In genomic region chr7:73515184-73515583, GRCh38 we compare ENCODE assay signal across 14 cellular contexts. TPM values are rescaled to one million over a fixed set of nuclear protein-coding genes. Genes with fewer than 3 reads are reported as not detected.
DNase-seq lines count a peak whose midpoint lies in the region; ATAC-seq and TF ChIP-seq lines count a peak whose summit lies in the region.
"Had no signal": no experiment of that assay in that cellular context is flagged by ENCODE, and none has a peak within 500 bp of the region (broad histone marks: within the 10 kb centered on the region; RNA-seq: fewer than 3 reads in every experiment).

No MANE protein-coding gene starts in this region.

- H3K27me3 Mint-ChIP-seq in activated CD8-positive, alpha-beta T cell treated with anti-CD3 and anti-CD28 coated beads for 36 hours = no peaks in the 10 kb centered on the region
- H3K27me3 Mint-ChIP-seq in activated CD8-positive, alpha-beta T cell treated with anti-CD3 and anti-CD28 coated beads, Interleukin-2, amount 10 ng/mL, durations not matched to agents 7 days and 5 days (ENCODE audit: low read depth) = no peaks in the 10 kb centered on the region

- no peak overlapping the region for H2BK15ac ChIP-seq in mesendoderm (replicated peaks; ENCODE audit: low read depth)

- no peak overlapping the region for H4K5ac ChIP-seq in mesendoderm (ENCODE audit: low read length)

- H3K9me3 ChIP-seq in RWPE2 (ENCODE audit: severe bottlenecking) = no peaks in the 10 kb centered on the region

- H2BK120ac ChIP-seq in mesendoderm (ENCODE audit: low read depth, low read length) = no peak overlapping the region

- H3K23ac ChIP-seq in mesendoderm (ENCODE audit: low read length) = no peak overlapping the region

- peaks cover 12% of the 10 kb centered on the region for H3K4me1 ChIP-seq in RWPE2 (ENCODE audit: insufficient read depth, poor library complexity, severe bottlenecking)
- H3K4me1 ChIP-seq in mesendoderm (ENCODE audit: control insufficient read depth, low read depth, low read length) = peaks cover 2% of the 10 kb centered on the region

- H3K27ac Mint-ChIP-seq in activated CD8-positive, alpha-beta T cell treated with anti-CD3 and anti-CD28 coated beads for 36 hours = peak overlapping the region; percentile 49
- no peak overlapping the region for H3K27ac Mint-ChIP-seq in activated CD8-positive, alpha-beta T cell treated with anti-CD3 and anti-CD28 coated beads, Interleukin-2, amount 10 ng/mL, durations not matched to agents 7 days and 5 days

- peak; percentile 71 for ATAC-seq in activated CD8-positive, alpha-beta T cell treated with anti-CD3 and anti-CD28 coated beads for 36 hours
- no peak for ATAC-seq in activated CD8-positive, alpha-beta T cell treated with anti-CD3 and anti-CD28 coated beads, Interleukin-2, amount 10 ng/mL, durations not matched to agents 7 days and 5 days
- ATAC-seq in RWPE2 (ENCODE audit: low read depth) (no peak), GM18909 (IDR thresholded peaks at IDR 0.05; ENCODE audit: poor library complexity, unreplicated experiment) (no peak)

- peak; percentile 21 for DNase-seq in activated CD8-positive, alpha-beta T cell treated with anti-CD3 and anti-CD28 coated beads for 36 hours
- no peak for DNase-seq in activated CD8-positive, alpha-beta T cell treated with anti-CD3 and anti-CD28 coated beads, Interleukin-2, amount 10 ng/mL, durations not matched to agents 7 days and 5 days
- DNase-seq in Caki2 (ENCODE audit: low read depth) = peak; percentile 22
- DNase-seq in RWPE2 (ENCODE audit: low spot score) = peak; percentile 4
- peak; percentile 56 for DNase-seq in mesendoderm
- DNase-seq in NCI-H748 treated with DMSO at 0.1 percent for 48 hours (lab: John Stamatoyannopoulos, UW) = no peak
- no peak for DNase-seq in NCI-H1436 (lab: John Stamatoyannopoulos, UW)
- DNase-seq: NCI-H1694 treated with DMSO at 0.1 percent for 48 hours; NCI-H226; RPMI8226; stimulated activated CD4-positive, alpha-beta T cell treated with anti-CD3 and anti-CD28 coated beads, Interleukin-2, amount 100 ng/mL, for 48 hours; SW 1271 had no signal

- H3K27me3 ChIP-seq in RWPE2 (ENCODE audit: insufficient read depth, poor library complexity, severe bottlenecking) (no peaks in the 10 kb centered on the region), mesendoderm (ENCODE audit: insufficient read depth, low read length, poor library complexity) (no peaks in the 10 kb centered on the region)

- no peak overlapping the region for H3K18ac ChIP-seq in mesendoderm (ENCODE audit: low read length)

- intact Hi-C loops in activated CD8-positive, alpha-beta T cell treated with anti-CD3 and anti-CD28 coated beads for 36 hours (cut with micrococcal nuclease) = no loop called here

- H3K4me2 ChIP-seq in mesendoderm (ENCODE audit: low read length) = no peak overlapping the region

- H3K79me1 ChIP-seq in mesendoderm (ENCODE audit: low read length) = peaks cover 6% of the 10 kb centered on the region

- H3K56ac ChIP-seq in mesendoderm (ENCODE audit: low read length) = no peak overlapping the region

- H3K27ac ChIP-seq in RWPE2 (ENCODE audit: poor library complexity, severe bottlenecking) = no peak overlapping the region
- H3K27ac ChIP-seq in mesendoderm (ENCODE audit: low read depth, low read length) = no peak overlapping the region

- H3K4me1 Mint-ChIP-seq in activated CD8-positive, alpha-beta T cell treated with anti-CD3 and anti-CD28 coated beads for 36 hours (ENCODE audit: low read depth) = peaks cover 50% of the 10 kb centered on the region
- H3K4me1 Mint-ChIP-seq in activated CD8-positive, alpha-beta T cell treated with anti-CD3 and anti-CD28 coated beads, Interleukin-2, amount 10 ng/mL, durations not matched to agents 7 days and 5 days (ENCODE audit: low read depth) = peaks cover 42% of the 10 kb centered on the region

- in situ Hi-C loops in Caki2 (cut with HindIII; ENCODE audit: low pct_unique_long_range_greater_than_20kb, low sequenced_read_pairs) = no loop called here

- H3K36me3 Mint-ChIP-seq in activated CD8-positive, alpha-beta T cell treated with anti-CD3 and anti-CD28 coated beads for 36 hours (ENCODE audit: low read depth) = peaks cover 66% of the 10 kb centered on the region
- H3K36me3 Mint-ChIP-seq in activated CD8-positive, alpha-beta T cell treated with anti-CD3 and anti-CD28 coated beads, Interleukin-2, amount 10 ng/mL, durations not matched to agents 7 days and 5 days (ENCODE audit: low read depth) = peaks cover 72% of the 10 kb centered on the region

- H3K36me3 ChIP-seq in RWPE2 (ENCODE audit: low read depth) (peaks cover 90% of the 10 kb centered on the region), mesendoderm (ENCODE audit: control insufficient read depth, insufficient read depth, low read length) (peaks cover 8% of the 10 kb centered on the region)

- H2BK5ac ChIP-seq in mesendoderm (ENCODE audit: low read length) = no peak overlapping the region

- no peak for TF ChIP-seq CTCF in activated CD8-positive, alpha-beta T cell treated with anti-CD3 and anti-CD28 coated beads for 36 hours (IDR thresholded peaks at IDR 0.05)
- TF ChIP-seq CTCF in RWPE2 (IDR thresholded peaks at IDR 0.05; ENCODE audit: poor library complexity, severe bottlenecking) = no peak

- H3K4me3 Mint-ChIP-seq in activated CD8-positive, alpha-beta T cell treated with anti-CD3 and anti-CD28 coated beads for 36 hours = no peak overlapping the region
- H3K4me3 Mint-ChIP-seq in activated CD8-positive, alpha-beta T cell treated with anti-CD3 and anti-CD28 coated beads, Interleukin-2, amount 10 ng/mL, durations not matched to agents 7 days and 5 days = no peak overlapping the region
- H3K4me3 Mint-ChIP-seq: nephron had no signal

- no peak overlapping the region for H3K9ac ChIP-seq in mesendoderm (ENCODE audit: low read length)

- POLR2A ChIA-PET in activated CD8-positive, alpha-beta T cell treated with anti-CD3 and anti-CD28 coated beads for 36 hours (lab: Charles Lee) = interaction anchor here (0.7 to 1.5 kb wide), 4 partner anchors 10 to 67 kb away, joined by 3 to 6 read pairs (median 4); no protein-coding TSS in a partner anchor
- POLR2A ChIA-PET in activated CD8-positive, alpha-beta T cell treated with anti-CD3 and anti-CD28 coated beads, Interleukin-2, amount 10 ng/mL, durations not matched to agents 7 days and 5 days (lab: Charles Lee) = interaction anchor here (1.1 kb wide), 1 partner anchor 173 kb away, joined by 3 read pairs; no protein-coding TSS in a partner anchor

- H2AK5ac ChIP-seq in mesendoderm (ENCODE audit: low read length) = no peak overlapping the region

- H3K9me3 Mint-ChIP-seq in activated CD8-positive, alpha-beta T cell treated with anti-CD3 and anti-CD28 coated beads for 36 hours = no peaks in the 10 kb centered on the region
- no peaks in the 10 kb centered on the region for H3K9me3 Mint-ChIP-seq in activated CD8-positive, alpha-beta T cell treated with anti-CD3 and anti-CD28 coated beads, Interleukin-2, amount 10 ng/mL, durations not matched to agents 7 days and 5 days (ENCODE audit: insufficient read depth)
- H3K9me3 Mint-ChIP-seq: nephron had no signal

- no peak overlapping the region for H3K4ac ChIP-seq in mesendoderm (ENCODE audit: low read depth, low read length)

- no peak overlapping the region for H3K4me3 ChIP-seq in RWPE2 (ENCODE audit: severe bottlenecking)
- no peak overlapping the region for H3K4me3 ChIP-seq in mesendoderm (ENCODE audit: low read length)

- WGBS in mesendoderm (ENCODE audit: extremely low coverage, insufficient coverage, low lambda C conversion rate) = no CpG with 5 or more reads among the region's 3 CpGs

- H4K8ac ChIP-seq in mesendoderm (ENCODE audit: low read depth, low read length) = no peak overlapping the region

- peaks cover 88% of the 10 kb centered on the region for H3K79me2 ChIP-seq in mesendoderm (ENCODE audit: control insufficient read depth, insufficient read depth, low read length)

- CTCF ChIA-PET in activated CD8-positive, alpha-beta T cell treated with anti-CD3 and anti-CD28 coated beads for 36 hours (lab: Charles Lee) = no interaction called here
- CTCF ChIA-PET in activated CD8-positive, alpha-beta T cell treated with anti-CD3 and anti-CD28 coated beads, Interleukin-2, amount 10 ng/mL, durations not matched to agents 7 days and 5 days (lab: Charles Lee) = interaction anchor here (0.6 to 0.9 kb wide), 2 partner anchors 91 to 126 kb away, joined by 3 to 4 read pairs; no protein-coding TSS in a partner anchor

RNA-seq across cellular contexts. Expression of gene BAZ1B, which starts 6.9 kb away (rescaled TPM):
- total RNA-seq in activated CD8-positive, alpha-beta T cell treated with anti-CD3 and anti-CD28 coated beads for 36 hours = 10 to 100 TPM; 82.4 to 82.6 TPM
- total RNA-seq in activated CD8-positive, alpha-beta T cell treated with anti-CD3 and anti-CD28 coated beads, Interleukin-2, amount 10 ng/mL, durations not matched to agents 7 days and 5 days = 100 to 1,000 TPM; 111 to 112 TPM
- 50.9 and 54.6 TPM in 2 replicates for total RNA-seq in Caki2 (2014; rRNA removed; shearing (Covaris generic); ENCODE audit: low replicate concordance)
- polyA plus RNA-seq in mesendoderm (2013, experiment 1 of 2) = 45.3 TPM
- polyA plus RNA-seq in mesendoderm (2013, experiment 2 of 2) = 45.3 TPM

RNA-seq across cellular contexts. Expression of gene BCL7B, which starts 42.3 kb away (rescaled TPM):
- total RNA-seq in activated CD8-positive, alpha-beta T cell treated with anti-CD3 and anti-CD28 coated beads for 36 hours = 10 to 100 TPM; 42.9 to 50.6 TPM
- 10 to 100 TPM; 76.8 to 80.8 TPM for total RNA-seq in activated CD8-positive, alpha-beta T cell treated with anti-CD3 and anti-CD28 coated beads, Interleukin-2, amount 10 ng/mL, durations not matched to agents 7 days and 5 days
- total RNA-seq in Caki2 (2014; rRNA removed; shearing (Covaris generic); ENCODE audit: low replicate concordance) = 53.8 and 61.7 TPM in 2 replicates
- polyA plus RNA-seq in mesendoderm (2013, experiment 1 of 2) = 45.0 TPM
- 45.5 TPM for polyA plus RNA-seq in mesendoderm (2013, experiment 2 of 2)

Comparison
In these comparisons a context has a peak if more than half of its experiments do, and no peak if none do; other contexts are left out.
1. DNase-seq: peak in activated CD8-positive, alpha-beta T cell treated with anti-CD3 and anti-CD28 coated beads for 36 hours (single experiment), Caki2 (single experiment), RWPE2 (single experiment) and mesendoderm (single experiment); none in activated CD8-positive, alpha-beta T cell treated with anti-CD3 and anti-CD28 coated beads, Interleukin-2, amount 10 ng/mL, durations not matched to agents 7 days and 5 days (single experiment), NCI-H748 treated with DMSO at 0.1 percent for 48 hours (single experiment) and NCI-H1436 (single experiment).